Comparison of ENCODE assay signal across 26 cellular contexts in genomic region chr3:67737158-67737557, GRCh38.
A peak's percentile ranks its signal among the peaks of the same experiment; 100 is the strongest.
DNase-seq lines count a peak whose midpoint lies in the region; ATAC-seq and TF ChIP-seq lines count a peak whose summit lies in the region.
"Had no signal": no experiment of that assay in that cellular context is flagged by ENCODE, and none has a peak within 500 bp of the region (broad histone marks: within the 10 kb centered on the region; RNA-seq: fewer than 3 reads in every experiment).

No MANE protein-coding gene starts in this region.

- H3K9me3 ChIP-seq in CD4-positive, alpha-beta memory T cell (ENCODE audit: control insufficient read depth in 1 of 2, low read length in 2 of 2): no peaks in the 10 kb centered on the region
- no peaks in the 10 kb centered on the region for H3K9me3 ChIP-seq in BE2C

- peaks cover 6 to 8% of the 10 kb centered on the region in 2 donors for H3K36me3 Mint-ChIP-seq in activated T-cell treated with anti-CD3 and anti-CD28 coated beads, Interleukin-2, amount 50 U/mL, for 72 hours (ENCODE audit: insufficient read depth in 2 of 2)
- peaks cover 5 to 10% of the 10 kb centered on the region in 2 donors for H3K36me3 Mint-ChIP-seq in CD4-positive, alpha-beta memory T cell
- H3K36me3 Mint-ChIP-seq in T-cell: peaks cover 6% of the 10 kb centered on the region
- H3K36me3 Mint-ChIP-seq in nephron progenitor cell (ENCODE audit: low read depth): peaks cover 4% of the 10 kb centered on the region

- H3K27me3 ChIP-seq in CD4-positive, alpha-beta memory T cell (ENCODE audit: insufficient read depth, low read length): no peaks in the 10 kb centered on the region
- H3K27me3 ChIP-seq in BE2C: no peaks in the 10 kb centered on the region

- peaks cover 4 to 10% of the 10 kb centered on the region in 2 donors for H3K9me3 Mint-ChIP-seq in activated T-cell treated with anti-CD3 and anti-CD28 coated beads, Interleukin-2, amount 50 U/mL, for 72 hours
- peaks cover 0 to 18% (median 5%) of the 10 kb centered on the region in 8 donors for H3K9me3 Mint-ChIP-seq in CD4-positive, alpha-beta memory T cell
- peaks cover 3 to 14% (median 8%) of the 10 kb centered on the region in 3 donors for H3K9me3 Mint-ChIP-seq in T-cell
- peaks cover 8% of the 10 kb centered on the region for H3K9me3 Mint-ChIP-seq in nephron progenitor cell

- TF ChIP-seq CTCF in nephron progenitor cell (IDR thresholded peaks at IDR 0.05): no peak
- TF ChIP-seq CTCF in BE2C (IDR thresholded peaks at IDR 0.05; ENCODE audit: low read depth, low read length): no peak

- H3K4me1 Mint-ChIP-seq in activated T-cell treated with anti-CD3 and anti-CD28 coated beads, Interleukin-2, amount 50 U/mL, for 72 hours (ENCODE audit: low read depth): peaks cover 50% of the 10 kb centered on the region
- peaks cover 36 to 61% (median 49%) of the 10 kb centered on the region in 4 donors for H3K4me1 Mint-ChIP-seq in CD4-positive, alpha-beta memory T cell
- H3K4me1 Mint-ChIP-seq in T-cell: peaks cover 59 to 65% (median 60%) of the 10 kb centered on the region in 3 donors
- peaks cover 5% of the 10 kb centered on the region for H3K4me1 Mint-ChIP-seq in nephron progenitor cell
- H3K4me1 Mint-ChIP-seq: GM23338, H9 had no signal

- H3K4me3 ChIP-seq in CD4-positive, alpha-beta memory T cell (ENCODE audit: low read length in 2 of 2): no peak overlapping the region
- no peak overlapping the region for H3K4me3 ChIP-seq in BE2C (ENCODE audit: low read depth, low read length)
- H3K4me3 ChIP-seq: GM12878, GM23338 had no signal

- CTCF ChIA-PET in CD4-positive, alpha-beta memory T cell (lab: Charles Lee; ENCODE audit: partially characterized antibody): interaction anchor here (1.2 to 1.6 kb wide), 2 partner anchors 22 to 53 kb away, joined by 3 to 4 read pairs; no protein-coding TSS in a partner anchor
- CTCF ChIA-PET in T-cell (lab: Charles Lee): no interaction called here

- H3K27ac Mint-ChIP-seq in activated T-cell treated with anti-CD3 and anti-CD28 coated beads, Interleukin-2, amount 50 U/mL, for 72 hours: peak overlapping the region; percentile 48
- H3K27ac Mint-ChIP-seq in CD4-positive, alpha-beta memory T cell: peak overlapping the region; percentile 53 to 93 (median 90)
- peak overlapping the region; percentile 97 to 99 for H3K27ac Mint-ChIP-seq in T-cell
- H3K27ac Mint-ChIP-seq in nephron progenitor cell: peak overlapping the region; percentile 26
- H3K27ac Mint-ChIP-seq: GM23338, H9 had no signal

- H3K27me3 Mint-ChIP-seq in activated T-cell treated with anti-CD3 and anti-CD28 coated beads, Interleukin-2, amount 50 U/mL, for 72 hours (ENCODE audit: low read depth): no peaks in the 10 kb centered on the region
- no peaks in the 10 kb centered on the region for H3K27me3 Mint-ChIP-seq in CD4-positive, alpha-beta memory T cell
- H3K27me3 Mint-ChIP-seq in T-cell (no peaks in the 10 kb centered on the region), nephron progenitor cell (ENCODE audit: low read depth, poor library complexity) (peaks cover 3% of the 10 kb centered on the region)

- H3K27ac ChIP-seq in CD4-positive, alpha-beta memory T cell (ENCODE audit: low read depth, low read length): no peak overlapping the region
- H3K27ac ChIP-seq: RWPE1 had no signal

- peaks cover 39% of the 10 kb centered on the region for H3K4me1 ChIP-seq in CD4-positive, alpha-beta memory T cell (ENCODE audit: insufficient read depth, low read length)
- no peaks in the 10 kb centered on the region for H3K4me1 ChIP-seq in BE2C

- no peaks in the 10 kb centered on the region for H3K36me3 ChIP-seq in CD4-positive, alpha-beta memory T cell (ENCODE audit: insufficient read depth, low read length)
- no peaks in the 10 kb centered on the region for H3K36me3 ChIP-seq in BE2C

- POLR2A ChIA-PET in CD4-positive, alpha-beta memory T cell (lab: Charles Lee; ENCODE audit: partially characterized antibody): interaction anchor here (0.7 to 5.0 kb wide), 4 partner anchors 9 to 107 kb away, joined by 3 to 47 read pairs (median 3); partner anchors contain the start of gene SUCLG2
- POLR2A ChIA-PET in T-cell (lab: Charles Lee): interaction anchor here in 1 of 2 donors (0.5 kb wide), 1 partner anchor 8 kb away, joined by 3 read pairs; no protein-coding TSS in a partner anchor

- H3K4me3 Mint-ChIP-seq in activated T-cell treated with anti-CD3 and anti-CD28 coated beads, Interleukin-2, amount 50 U/mL, for 72 hours: no peak overlapping the region
- peak overlapping the region in 5 of 8 donors; percentile 79 to 87 (median 84) for H3K4me3 Mint-ChIP-seq in CD4-positive, alpha-beta memory T cell
- peak overlapping the region in 1 of 3 donors; percentile 73 for H3K4me3 Mint-ChIP-seq in T-cell
- H3K4me3 Mint-ChIP-seq in nephron progenitor cell: no peak overlapping the region
- H3K4me3 Mint-ChIP-seq: GM23338, H9 had no signal

- no peak for ATAC-seq in activated T-cell treated with anti-CD3 and anti-CD28 coated beads, Interleukin-2, amount 50 U/mL, for 72 hours (replicated peaks in 1 of 2)
- no peak for ATAC-seq in T-cell (replicated peaks in 1 of 4)
- ATAC-seq: GM12878, GM23338, HepG2, Panc1 had no signal

- DNase-seq in activated T-cell treated with anti-CD3 and anti-CD28 coated beads, Interleukin-2, amount 50 U/mL, for 72 hours: no peak
- no peak for DNase-seq in activated T-cell treated with anti-CD3 and anti-CD28 coated beads, Interleukin-2, amount 50 U/mL, for 48 hours
- DNase-seq in CD4-positive, alpha-beta memory T cell: no peak
- no peak for DNase-seq in T-cell
- no peak for DNase-seq in nephron progenitor cell
- DNase-seq in BE2C: no peak
- DNase-seq in NOMO-1 (lab: John Stamatoyannopoulos, UW; ENCODE audit: unreplicated experiment in 2 of 2): no peak
- DNase-seq: ACHN, DMS 273 treated with DMSO at 0.1 percent for 48 hours, DMS79, EL, GDM1, H9, Karpas-422, NCI-H1092, NCI-H1417 treated with DMSO at 0.1 percent for 48 hours, NCI-H1694 treated with DMSO at 0.1 percent for 48 hours, NCI-H2081, NCI-H2227 treated with DMSO at 0.1 percent for 48 hours, NCI-H526 treated with DMSO at 0.1 percent for 48 hours, SHP77 had no signal

- intact Hi-C loops in CD4-positive, alpha-beta memory T cell (cut with micrococcal nuclease): no loop called here

Comparison
In these comparisons a context has a peak if more than half of its experiments do, and no peak if none do; other contexts are left out.
1. H3K27ac Mint-ChIP-seq: peak in every context shown above with its lines; median percentile 98 in T-cell; 90 in CD4-positive, alpha-beta memory T cell; 48 in activated T-cell treated with anti-CD3 and anti-CD28 coated beads, Interleukin-2, amount 50 U/mL, for 72 hours; 26 in nephron progenitor cell.
2. H3K4me3 Mint-ChIP-seq: peak in CD4-positive, alpha-beta memory T cell (5 of 8); none in activated T-cell treated with anti-CD3 and anti-CD28 coated beads, Interleukin-2, amount 50 U/mL, for 72 hours (0 of 2) and nephron progenitor cell (single experiment).